Comparison of ENCODE assay signal across 19 cellular contexts in genomic region chr7:146131701-146132100, GRCh38. TPM values are rescaled to one million over a fixed set of nuclear protein-coding genes. Genes with fewer than 3 reads are reported as not detected.
"Had no signal": no experiment of that assay in that cellular context is flagged by ENCODE, and none has a peak within 500 bp of the region (broad histone marks: within the 10 kb centered on the region; RNA-seq: fewer than 3 reads in every experiment).

No MANE protein-coding gene starts in this region.

- ATAC-seq: foreskin keratinocyte; left colon; left ventricle myocardium superior; naive thymus-derived CD8-positive, alpha-beta T cell; right cardiac atrium had no signal

- H3K4me1 Mint-ChIP-seq: naive thymus-derived CD8-positive, alpha-beta T cell had no signal

- H2AFZ ChIP-seq: hepatocyte had no signal

- H3K4me3 ChIP-seq: hepatocyte, lung, ovary, stomach, thoracic aorta, transverse colon had no signal

- H3K79me2 ChIP-seq: hepatocyte had no signal

- H3K27ac ChIP-seq: foreskin keratinocyte, hepatocyte, ovary, stomach, thoracic aorta, transverse colon had no signal

- H3K9me3 ChIP-seq: ovary, stomach, thoracic aorta, transverse colon had no signal

- H3K4me2 ChIP-seq: hepatocyte had no signal

- DNase-seq: dermis blood vessel endothelial cell; erythroblast; foreskin keratinocyte; left colon; left ventricle myocardium superior; naive thymus-derived CD8-positive, alpha-beta T cell; ovary; right cardiac atrium; small intestine; stimulated activated CD4-positive, alpha-beta T cell treated with anti-CD3 and anti-CD28 coated beads, Interleukin-12 subunit alpha, Interleukin-12 subunit beta, amount 100 ng/mL, for 4 hours; stimulated activated naive CD4-positive, alpha-beta T cell; stomach; substantia nigra; transverse colon had no signal

- H3K36me3 ChIP-seq: ovary, stomach, thoracic aorta, transverse colon had no signal

- H3K27me3 Mint-ChIP-seq: naive thymus-derived CD8-positive, alpha-beta T cell; progenitor cell of endocrine pancreas had no signal

- H3K4me1 ChIP-seq: foreskin keratinocyte, stomach, transverse colon had no signal

- H3K27me3 ChIP-seq: foreskin keratinocyte, hepatocyte, ovary, stomach, transverse colon had no signal

- H3K27ac Mint-ChIP-seq: naive thymus-derived CD8-positive, alpha-beta T cell; progenitor cell of endocrine pancreas had no signal

- H3K36me3 Mint-ChIP-seq: naive thymus-derived CD8-positive, alpha-beta T cell had no signal

- H3K4me3 Mint-ChIP-seq: naive thymus-derived CD8-positive, alpha-beta T cell had no signal

RNA-seq across cellular contexts. Expression of gene CNTNAP2, which starts 15.1 kb away (rescaled TPM):
- total RNA-seq: dermis blood vessel endothelial cell, endothelial cell of umbilical vein, thoracic aorta had no signal
- polyA plus RNA-seq: endothelial cell of umbilical vein had no signal
